ENCODE assay signal across 8 cellular contexts in the genomic region with DNA sequence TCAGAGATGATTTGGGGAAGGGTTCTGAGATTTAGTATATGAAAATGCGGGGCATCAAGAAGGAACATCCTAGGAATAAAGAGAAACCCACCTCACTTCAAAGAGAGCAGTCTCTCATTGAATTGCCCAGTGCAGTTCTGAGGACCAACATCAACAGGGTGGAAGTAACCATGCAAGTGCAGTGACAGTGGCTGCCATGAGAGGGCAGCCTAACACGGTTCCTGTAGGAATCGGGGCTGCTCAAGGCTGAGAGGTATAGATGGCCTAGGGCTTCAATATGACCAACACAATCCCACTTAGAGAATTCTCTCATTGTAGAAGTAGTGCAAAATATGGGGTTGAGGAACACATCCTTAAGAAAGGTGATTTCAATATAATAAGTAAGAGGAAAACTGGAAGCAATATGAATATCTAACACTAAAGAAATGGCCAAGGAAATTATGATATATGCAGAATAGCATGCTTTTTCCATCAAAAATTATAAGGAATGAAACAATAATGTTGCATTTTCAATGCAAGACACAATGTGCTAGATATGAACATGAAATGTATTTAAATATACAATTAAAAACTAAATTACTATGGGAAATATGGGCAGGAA. TPM values are rescaled to one million over a fixed set of nuclear protein-coding genes. Genes with fewer than 3 reads are reported as not detected.
DNase-seq lines count a peak whose midpoint lies in the region; ATAC-seq and TF ChIP-seq lines count a peak whose summit lies in the region.

No MANE protein-coding gene starts in this region.

- H3K36me3 ChIP-seq in SK-N-SH (replicated peaks in 1 of 2; ENCODE audit: control insufficient read depth in 1 of 2, insufficient read depth in 2 of 2, low read length in 1 of 2) (no peaks in the 10 kb centered on the region), adrenal gland (replicated peaks in 1 of 2) (no peaks in the 10 kb centered on the region)

- no peak overlapping the region for H2AFZ ChIP-seq in SK-N-SH (ENCODE audit: low read depth)

- H3K79me2 ChIP-seq in SK-N-SH (ENCODE audit: insufficient read depth), result no peaks in the 10 kb centered on the region

- TF ChIP-seq CTCF in SK-N-SH (IDR thresholded peaks at IDR 0.05) (peak; percentile 88), adrenal gland (IDR thresholded peaks at IDR 0.05) (peak; percentile 66 to 92 (median 88))

- H3K27me3 ChIP-seq in SK-N-SH (ENCODE audit: insufficient read depth) (peaks cover 31% of the 10 kb centered on the region; the same call in 1 of the 2 replicates), adrenal gland (peaks cover 16% of the 10 kb centered on the region)

- H3K9me3 ChIP-seq in SK-N-SH, result no peaks in the 10 kb centered on the region
- H3K9me3 ChIP-seq in adrenal gland (replicated peaks in 1 of 3), result no peaks in the 10 kb centered on the region

- TF ChIP-seq EP300 in SK-N-SH (IDR thresholded peaks at IDR 0.05; ENCODE audit: borderline replicate concordance in 1 of 2, low read depth in 1 of 2, low read length in 1 of 2), result no peak

- H3K4me1 ChIP-seq in SK-N-SH (ENCODE audit: control insufficient read depth in 1 of 2, insufficient read depth in 2 of 2, low read depth in 1 of 2, low read length in 1 of 2) (no peaks in the 10 kb centered on the region), adrenal gland (replicated peaks in 1 of 2) (no peaks in the 10 kb centered on the region)

- peak; percentile 92 for ATAC-seq in GM21528 (IDR thresholded peaks at IDR 0.05; ENCODE audit: low FRiP score, unreplicated experiment)
- peak; percentile 84 for ATAC-seq in left ventricle myocardium superior
- peak; percentile 87 for ATAC-seq in sciatic nerve

- WGBS in SK-N-SH (ENCODE audit: low lambda C conversion rate), result 0% methylated on average over 3 of the region's 3 CpGs
- WGBS in adrenal gland, 4 donors, result 0 to 2% (median 1%) methylated on average over 3 of the region's 3 CpGs

- CTCF ChIA-PET in SK-N-SH (lab: Yijun Ruan, JAX), result interaction anchor here (0.7 to 3.1 kb wide), 5 partner anchors 11 to 178 kb away, joined by 3 to 18 read pairs (median 3); no protein-coding TSS in a partner anchor

- intact Hi-C loops in adrenal gland (cut with DNase I) (loop anchor here (2.0 to 10.0 kb wide), 3 partner anchors 173 to 265 kb away; no protein-coding TSS in a partner anchor), left ventricle myocardium superior (cut with micrococcal nuclease) (loop anchor here (5.0 to 10.0 kb wide), 2 partner anchors 173 to 265 kb away; no protein-coding TSS in a partner anchor), sciatic nerve (cut with DNase I) (no loop called here)

- no peaks in the 10 kb centered on the region for H3F3A ChIP-seq in SK-N-SH (replicated peaks; ENCODE audit: insufficient read depth)

- no peak overlapping the region for H3K4me2 ChIP-seq in SK-N-SH

- H3K9ac ChIP-seq in SK-N-SH, result no peak overlapping the region

- no peaks in the 10 kb centered on the region for H3K9me2 ChIP-seq in SK-N-SH

- H3K27ac ChIP-seq in SK-N-SH (ENCODE audit: low read depth in 2 of 2, low read length in 1 of 2), result no peak overlapping the region
- H3K27ac ChIP-seq in adrenal gland, result no peak overlapping the region

- TF ChIP-seq RAD21 in SK-N-SH (IDR thresholded peaks at IDR 0.05; ENCODE audit: low read length), result peak; percentile 85

- no peak for TF ChIP-seq POLR2A in adrenal gland (IDR thresholded peaks at IDR 0.05)

- H3K4me3 ChIP-seq in SK-N-SH (ENCODE audit: low read depth in 2 of 2, low read length in 1 of 2) (no peak overlapping the region), adrenal gland (no peak overlapping the region)

- H4K20me1 ChIP-seq in SK-N-SH (ENCODE audit: insufficient read depth), result no peaks in the 10 kb centered on the region

- peak; percentile 77 for DNase-seq in GM03348 (ENCODE audit: low spot score)
- peak; percentile 56 for DNase-seq in HuH-7.5 (ENCODE audit: low spot score)
- DNase-seq in SK-N-SH, result peak; percentile 72
- DNase-seq in adrenal gland, result peak; percentile 42 to 83 (median 69)
- DNase-seq in left ventricle myocardium superior, result peak; percentile 74
- peak; percentile 80 for DNase-seq in sciatic nerve (ENCODE audit: low spot score)
- DNase-seq in NCI-H2107 (lab: John Stamatoyannopoulos, UW), result no peak

- POLR2A ChIA-PET in SK-N-SH (lab: Yijun Ruan, JAX), result no interaction called here

TF ChIP-seq in SK-N-SH, 30 proteins besides CTCF, POLR2A, EP300 and RAD21:
- TF ChIP-seq, protein P1, sequence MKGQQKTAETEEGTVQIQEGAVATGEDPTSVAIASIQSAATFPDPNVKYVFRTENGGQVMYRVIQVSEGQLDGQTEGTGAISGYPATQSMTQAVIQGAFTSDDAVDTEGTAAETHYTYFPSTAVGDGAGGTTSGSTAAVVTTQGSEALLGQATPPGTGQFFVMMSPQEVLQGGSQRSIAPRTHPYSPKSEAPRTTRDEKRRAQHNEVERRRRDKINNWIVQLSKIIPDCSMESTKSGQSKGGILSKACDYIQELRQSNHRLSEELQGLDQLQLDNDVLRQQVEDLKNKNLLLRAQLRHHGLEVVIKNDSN (IDR thresholded peaks at IDR 0.05; ENCODE audit: borderline replicate concordance, low read depth), result no peak
- TF ChIP-seq, protein P2, sequence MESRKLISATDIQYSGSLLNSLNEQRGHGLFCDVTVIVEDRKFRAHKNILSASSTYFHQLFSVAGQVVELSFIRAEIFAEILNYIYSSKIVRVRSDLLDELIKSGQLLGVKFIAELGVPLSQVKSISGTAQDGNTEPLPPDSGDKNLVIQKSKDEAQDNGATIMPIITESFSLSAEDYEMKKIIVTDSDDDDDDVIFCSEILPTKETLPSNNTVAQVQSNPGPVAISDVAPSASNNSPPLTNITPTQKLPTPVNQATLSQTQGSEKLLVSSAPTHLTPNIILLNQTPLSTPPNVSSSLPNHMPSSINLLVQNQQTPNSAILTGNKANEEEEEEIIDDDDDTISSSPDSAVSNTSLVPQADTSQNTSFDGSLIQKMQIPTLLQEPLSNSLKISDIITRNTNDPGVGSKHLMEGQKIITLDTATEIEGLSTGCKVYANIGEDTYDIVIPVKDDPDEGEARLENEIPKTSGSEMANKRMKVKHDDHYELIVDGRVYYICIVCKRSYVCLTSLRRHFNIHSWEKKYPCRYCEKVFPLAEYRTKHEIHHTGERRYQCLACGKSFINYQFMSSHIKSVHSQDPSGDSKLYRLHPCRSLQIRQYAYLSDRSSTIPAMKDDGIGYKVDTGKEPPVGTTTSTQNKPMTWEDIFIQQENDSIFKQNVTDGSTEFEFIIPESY (IDR thresholded peaks at IDR 0.05; ENCODE audit: borderline replicate concordance, low read depth), result no peak
- TF ChIP-seq SMC3 (IDR thresholded peaks at IDR 0.05; ENCODE audit: low read depth, low read length), result peak; percentile 91
- no peak for TF ChIP-seq GATA2 (CRISPR knock-in tag; IDR thresholded peaks at IDR 0.05)

RNA-seq across cellular contexts. Expression of a gene that starts 51.1 kb away (rescaled TPM):
- polyA plus RNA-seq in SK-N-SH (2012; rRNA removed) (2.3 and 3.9 TPM in 2 replicates), adrenal gland (10 to 100 TPM; 15.1 to 30.0 (median 23.8) TPM)
- polyA plus RNA-seq in SK-N-SH (2012; cell fraction: cytosol; rRNA removed), result 4.6 and 5.0 TPM in 2 replicates
- 2.8 and 4.3 TPM in 2 replicates for polyA plus RNA-seq in SK-N-SH (2012; cell fraction: nucleus; rRNA removed)
- total RNA-seq in adrenal gland (10 to 100 TPM; 18.1 to 38.7 (median 24.8) TPM), left ventricle myocardium superior (15.8 TPM), sciatic nerve (48.2 TPM)
